ENCODE assay signal across 15 cellular contexts in genomic region chr7:27433581-27433980, GRCh38.
A peak's percentile ranks its signal among the peaks of the same experiment; 100 is the strongest.
DNase-seq lines count a peak whose midpoint lies in the region; ATAC-seq and TF ChIP-seq lines count a peak whose summit lies in the region.
"Had no signal": no experiment of that assay in that cellular context is flagged by ENCODE, and none has a peak within 500 bp of the region (broad histone marks: within the 10 kb centered on the region; RNA-seq: fewer than 3 reads in every experiment).

No MANE protein-coding gene starts in this region.

- peak; percentile 42 for DNase-seq in GM23338 (ENCODE audit: low spot score)
- DNase-seq in WTC11 (ENCODE audit: low spot score): no peak
- no peak for DNase-seq in neural progenitor cell (ENCODE audit: low spot score)
- DNase-seq in activated T-cell treated with anti-CD3 and anti-CD28 coated beads, Interleukin-2, amount 50 U/mL, for 1 hour: no peak
- DNase-seq in stimulated activated naive CD4-positive, alpha-beta T cell (lab: John Stamatoyannopoulos, UW): no peak
- DNase-seq: 8988T; CD4-positive, alpha-beta memory T cell; DMS79 treated with DMSO at 0.1 percent for 48 hours; GF-D8; IMR-90 had no signal

- peak overlapping the region; percentile 7; the same call in 1 of the 2 replicates for H2AFZ ChIP-seq in GM23338
- no peak overlapping the region for H2AFZ ChIP-seq in neural progenitor cell (replicated peaks)

- H3K36me3 Mint-ChIP-seq in GM23338 (ENCODE audit: low read depth) (no peaks in the 10 kb centered on the region), WTC11 (no peaks in the 10 kb centered on the region), neural progenitor cell (no peaks in the 10 kb centered on the region)
- H3K36me3 Mint-ChIP-seq in activated T-helper 17 cell treated with anti-CD3 and anti-CD28 coated beads, Interleukin-2, amount 50 U/mL, for 72 hours (ENCODE audit: low read depth): no peaks in the 10 kb centered on the region
- H3K36me3 Mint-ChIP-seq: CD14-positive monocyte; CD4-positive, alpha-beta memory T cell had no signal

- H3K4me1 Mint-ChIP-seq in GM23338: peaks cover 30% of the 10 kb centered on the region
- H3K4me1 Mint-ChIP-seq in WTC11: peaks cover 43% of the 10 kb centered on the region
- peaks cover 3% of the 10 kb centered on the region for H3K4me1 Mint-ChIP-seq in neural progenitor cell
- H3K4me1 Mint-ChIP-seq in activated T-helper 17 cell treated with anti-CD3 and anti-CD28 coated beads, Interleukin-2, amount 50 U/mL, for 72 hours: no peaks in the 10 kb centered on the region
- H3K4me1 Mint-ChIP-seq: CD4-positive, alpha-beta memory T cell had no signal

- H3K79me2 ChIP-seq in GM23338 (replicated peaks; ENCODE audit: insufficient read depth): no peaks in the 10 kb centered on the region
- no peaks in the 10 kb centered on the region for H3K79me2 ChIP-seq in neural progenitor cell (ENCODE audit: low read depth)

- H3K27ac Mint-ChIP-seq in GM23338: no peak overlapping the region
- no peak overlapping the region for H3K27ac Mint-ChIP-seq in WTC11
- no peak overlapping the region for H3K27ac Mint-ChIP-seq in neural progenitor cell
- H3K27ac Mint-ChIP-seq in activated T-helper 17 cell treated with anti-CD3 and anti-CD28 coated beads, Interleukin-2, amount 50 U/mL, for 72 hours: no peak overlapping the region
- H3K27ac Mint-ChIP-seq: CD14-positive monocyte; CD4-positive, alpha-beta memory T cell had no signal

- H3K27me3 ChIP-seq in GM23338 (ENCODE audit: insufficient read depth) (no peaks in the 10 kb centered on the region), HUES48 (ENCODE audit: control insufficient read depth, insufficient read depth, low read length) (no peaks in the 10 kb centered on the region), neural progenitor cell (no peaks in the 10 kb centered on the region)
- H3K27me3 ChIP-seq: BLaER1 had no signal

- H3K9me3 ChIP-seq in HUES48 (ENCODE audit: control insufficient read depth, insufficient read depth, low read length) (no peaks in the 10 kb centered on the region), neural progenitor cell (ENCODE audit: low read depth) (no peaks in the 10 kb centered on the region)
- H3K9me3 ChIP-seq: BLaER1 had no signal

- peaks cover 4% of the 10 kb centered on the region; the same call in 1 of the 2 replicates for H3K9me2 ChIP-seq in GM23338 (ENCODE audit: insufficient read depth)

- H3K36me3 ChIP-seq in GM23338 (ENCODE audit: insufficient read depth) (no peaks in the 10 kb centered on the region), HUES48 (ENCODE audit: control insufficient read depth, insufficient read depth, low read length) (no peaks in the 10 kb centered on the region), neural progenitor cell (no peaks in the 10 kb centered on the region)
- H3K36me3 ChIP-seq: BLaER1 had no signal

- H3K27me3 Mint-ChIP-seq in GM23338 (ENCODE audit: insufficient read depth, low read depth, poor library complexity) (peaks cover 2% of the 10 kb centered on the region), WTC11 (ENCODE audit: low read depth) (no peaks in the 10 kb centered on the region), neural progenitor cell (ENCODE audit: insufficient read depth, low read depth) (peaks cover 5% of the 10 kb centered on the region)
- H3K27me3 Mint-ChIP-seq in activated T-helper 17 cell treated with anti-CD3 and anti-CD28 coated beads, Interleukin-2, amount 50 U/mL, for 72 hours: peaks cover 8% of the 10 kb centered on the region

- peak; percentile 72 for ATAC-seq in GM23338
- ATAC-seq in WTC11: peak; percentile 50
- ATAC-seq in activated T-helper 17 cell treated with anti-CD3 and anti-CD28 coated beads, Interleukin-2, amount 50 U/mL, for 72 hours (replicated peaks): no peak
- ATAC-seq: K562 had no signal

- POLR2A ChIA-PET in WTC11 (lab: Charles Lee): no interaction called here

- H3K9ac ChIP-seq in HUES48 (ENCODE audit: low read depth, low read length) (no peak overlapping the region; the same call in 1 of the 2 replicates), neural progenitor cell (no peak overlapping the region)
- H3K9ac ChIP-seq: BLaER1 had no signal

- H3K4me2 ChIP-seq in GM23338: peak overlapping the region; percentile 52
- H3K4me2 ChIP-seq in neural progenitor cell: peak overlapping the region; percentile 8
- H3K4me2 ChIP-seq: BLaER1 had no signal

- no peak overlapping the region for H3K27ac ChIP-seq in GM23338 (ENCODE audit: low read depth)
- H3K27ac ChIP-seq in HUES48 (ENCODE audit: low read depth, low read length): peak overlapping the region; percentile 75
- no peak overlapping the region for H3K27ac ChIP-seq in neural progenitor cell
- H3K27ac ChIP-seq: BLaER1 had no signal

- H3K4me3 ChIP-seq in GM23338 (0 out of 2 replicates have a peak overlapping the region, but pooled peaks have one; percentile 18), HUES48 (ENCODE audit: low read depth, low read length) (no peak overlapping the region), neural progenitor cell (no peak overlapping the region)
- H3K4me3 ChIP-seq: BLaER1, K562 had no signal

- CTCF ChIA-PET in WTC11 (lab: Charles Lee): interaction anchor here (1.7 kb wide), 1 partner anchor 223 kb away, joined by 4 read pairs; no protein-coding TSS in a partner anchor

- H3K4me3 Mint-ChIP-seq in GM23338 (no peak overlapping the region), WTC11 (no peak overlapping the region), neural progenitor cell (no peak overlapping the region)
- no peak overlapping the region for H3K4me3 Mint-ChIP-seq in activated T-helper 17 cell treated with anti-CD3 and anti-CD28 coated beads, Interleukin-2, amount 50 U/mL, for 72 hours
- H3K4me3 Mint-ChIP-seq: CD14-positive monocyte; CD4-positive, alpha-beta memory T cell had no signal

- H3K9me3 Mint-ChIP-seq in GM23338 (peaks cover 2% of the 10 kb centered on the region; the same call in 1 of the 3 replicates), WTC11 (no peaks in the 10 kb centered on the region), neural progenitor cell (no peaks in the 10 kb centered on the region)
- H3K9me3 Mint-ChIP-seq in activated T-helper 17 cell treated with anti-CD3 and anti-CD28 coated beads, Interleukin-2, amount 50 U/mL, for 72 hours: no peaks in the 10 kb centered on the region

- no peaks in the 10 kb centered on the region for H4K20me1 ChIP-seq in GM23338 (replicated peaks; ENCODE audit: insufficient read depth)
- no peaks in the 10 kb centered on the region for H4K20me1 ChIP-seq in neural progenitor cell (ENCODE audit: low read depth)
- H4K20me1 ChIP-seq: BLaER1 had no signal

- H3K4me1 ChIP-seq in GM23338 (ENCODE audit: insufficient read depth) (peaks cover 25% of the 10 kb centered on the region), HUES48 (ENCODE audit: control insufficient read depth, insufficient read depth, low read length) (peaks cover 37% of the 10 kb centered on the region), neural progenitor cell (peaks cover 22% of the 10 kb centered on the region)
- H3K4me1 ChIP-seq: BLaER1 had no signal

- no peak for TF ChIP-seq CTCF in GM23338 (conservative IDR thresholded peaks at IDR 0.05; ENCODE audit: low read depth in 2 of 2)
- TF ChIP-seq CTCF in WTC11 (IDR thresholded peaks at IDR 0.05): no peak
- no peak for TF ChIP-seq CTCF in neural progenitor cell (IDR thresholded peaks at IDR 0.05)

- H3F3A ChIP-seq in GM23338 (replicated peaks; ENCODE audit: low read depth): no peaks in the 10 kb centered on the region
- peaks cover 14% of the 10 kb centered on the region for H3F3A ChIP-seq in neural progenitor cell (ENCODE audit: low read depth)

TF ChIP-seq in GM23338, 12 proteins besides CTCF, POLR2A, EP300 and RAD21 (continues in another document):
- no peak for TF ChIP-seq EZH2 (IDR thresholded peaks at IDR 0.05; ENCODE audit: low read depth, unreplicated experiment)

TF ChIP-seq in WTC11, 78 proteins besides CTCF, POLR2A, EP300 and RAD21 (continues in another document):
- TF ChIP-seq ZNF416 (CRISPR knock-in tag; IDR thresholded peaks at IDR 0.05): no peak
- no peak for TF ChIP-seq ZNF281 (CRISPR knock-in tag; IDR thresholded peaks at IDR 0.05)
- TF ChIP-seq SMAD4 (CRISPR knock-in tag; IDR thresholded peaks at IDR 0.05): no peak
